Comparison of ENCODE assay signal across 9 cellular contexts in the genomic region with DNA sequence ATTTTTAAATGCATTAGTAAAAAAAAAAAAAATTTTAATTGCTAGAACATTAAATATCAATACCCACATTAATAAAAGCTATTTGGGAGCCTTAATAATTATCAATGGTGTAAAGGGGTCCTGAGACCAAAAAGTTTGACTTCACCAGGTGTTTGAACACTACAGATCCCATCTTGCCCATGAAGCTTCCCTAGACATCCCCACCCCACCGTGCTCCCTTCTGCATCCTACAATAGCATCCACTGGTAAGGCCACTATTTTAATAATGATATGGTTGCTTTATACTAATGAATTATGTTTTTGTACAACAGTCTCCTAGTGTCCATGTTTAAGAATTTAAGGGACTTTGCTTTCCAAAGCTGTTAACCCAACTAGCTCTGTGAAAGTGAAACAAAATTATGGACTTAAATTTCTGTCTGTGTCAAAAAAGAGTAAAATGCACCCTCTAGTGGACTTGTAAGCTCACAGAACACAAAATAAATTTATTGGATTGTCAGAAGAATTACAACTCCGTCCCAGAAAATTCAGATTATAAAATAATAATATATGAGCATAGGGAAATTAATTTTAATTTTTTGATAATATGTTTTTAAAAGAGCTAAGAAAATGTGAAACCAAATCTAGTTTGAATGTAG.
DNase-seq lines count a peak whose midpoint lies in the region; ATAC-seq, FAIRE-seq and TF ChIP-seq lines count a peak whose summit lies in the region.
"Had no signal": no experiment of that assay in that cellular context is flagged by ENCODE, and none has a peak within 500 bp of the region (broad histone marks: within the 10 kb centered on the region; RNA-seq: fewer than 3 reads in every experiment).

No MANE protein-coding gene starts in this region.

- H4K5ac ChIP-seq in H9 (ENCODE audit: insufficient read length, low read depth, low read length): no peak overlapping the region

- no TSS peak for BruUV-seq in Caco-2 (replicated peaks; lab: Mats Ljungman, UMichigan)

- no peak for FAIRE-seq in GM12891 (lab: Jason Lieb, UNC)
- FAIRE-seq: K562 had no signal

- no peaks in the 10 kb centered on the region; the same call in 1 of the 2 replicates for H3K4me1 ChIP-seq in Caco-2
- no peaks in the 10 kb centered on the region for H3K4me1 ChIP-seq in H9 (ENCODE audit: insufficient read depth, low read length)

- no peak for DNase-seq in Caco-2
- DNase-seq in H9: no peak
- DNase-seq in OCI-M1 (lab: John Stamatoyannopoulos, UW): peak; percentile 84
- DNase-seq in fibroblast of gingiva (ENCODE audit: low read depth): peak; percentile 58
- peak; percentile 31 for DNase-seq in stromal cell of bone marrow (ENCODE audit: low read depth)
- no peak for DNase-seq in HuH-7.5 (ENCODE audit: low spot score)
- DNase-seq in GM12891 (ENCODE audit: insufficient read length, low spot score): no peak

- no peak overlapping the region for H2AFZ ChIP-seq in H9 (ENCODE audit: low read length)

- H3K4me3 ChIP-seq in Caco-2 (ENCODE audit: low read depth, low read length): no peak overlapping the region
- H3K4me3 ChIP-seq: K562 had no signal

- no peak overlapping the region for H3K23ac ChIP-seq in H9 (ENCODE audit: insufficient read length, low read depth, low read length)

- H4K91ac ChIP-seq in H9 (ENCODE audit: insufficient read length, low read depth, low read length): no peak overlapping the region

- no peak overlapping the region for H3K9ac ChIP-seq in H9 (ENCODE audit: extremely low read depth, insufficient read length, low read length)

- H3K18ac ChIP-seq in H9 (ENCODE audit: insufficient read length, low read depth, low read length): no peak overlapping the region

- no peaks in the 10 kb centered on the region for H4K20me1 ChIP-seq in H9 (ENCODE audit: control insufficient read depth, insufficient read depth, insufficient read length)

- no CpG with 5 or more reads among the region's 2 CpGs for WGBS in H9 (ENCODE audit: extremely low coverage, insufficient read length, low lambda C conversion rate)

- H3K27me3 ChIP-seq in Caco-2 (replicated peaks; ENCODE audit: control insufficient read depth, insufficient read depth, low read length): no peaks in the 10 kb centered on the region
- H3K27me3 ChIP-seq in H9 (ENCODE audit: insufficient read depth, low read length): no peaks in the 10 kb centered on the region

- H3K56ac ChIP-seq in H9 (ENCODE audit: insufficient read length, low read depth, low read length): no peak overlapping the region

- no peaks in the 10 kb centered on the region for H3K23me2 ChIP-seq in H9 (ENCODE audit: insufficient read length, low read depth, low read length, poor library complexity, severe bottlenecking)

- CTCF ChIA-PET in Caco-2 (lab: Charles Lee): interaction anchor here (0.5 to 1.4 kb wide), 3 partner anchors 9 to 941 kb away, joined by 4 to 12 read pairs (median 6); no protein-coding TSS in a partner anchor

- TF ChIP-seq CTCF in Caco-2 (IDR thresholded peaks at IDR 0.05; ENCODE audit: insufficient read depth in 1 of 2, low read depth in 1 of 2, low read length in 1 of 2, severe bottlenecking in 1 of 2, unreplicated experiment in 1 of 2) (peak; percentile 16 to 39), H9 (conservative IDR thresholded peaks at IDR 0.05) (peak; percentile 74)

- no peak overlapping the region for H2BK15ac ChIP-seq in H9 (ENCODE audit: low read depth, low read length)

- H4K8ac ChIP-seq in H9 (replicated peaks; ENCODE audit: insufficient read length, low read depth, low read length): no peak overlapping the region

- H3K9me3 ChIP-seq in Caco-2: no peaks in the 10 kb centered on the region
- H3K9me3 ChIP-seq in H9 (ENCODE audit: control insufficient read depth, low read depth, low read length): no peaks in the 10 kb centered on the region

- no peak overlapping the region for H3K4me2 ChIP-seq in H9 (ENCODE audit: insufficient read depth, insufficient read length, low read length)

- H3K36me3 ChIP-seq in Caco-2 (ENCODE audit: control insufficient read depth, insufficient read depth, low read length): no peaks in the 10 kb centered on the region; the same call in 1 of the 2 replicates

- H2AK5ac ChIP-seq in H9 (ENCODE audit: insufficient read length, low read length): no peak overlapping the region

- no peaks in the 10 kb centered on the region for H3K79me1 ChIP-seq in H9 (ENCODE audit: insufficient read depth, low read depth, low read length, poor library complexity, severe bottlenecking)

- intact Hi-C loops in Caco-2 (cut with micrococcal nuclease; ENCODE audit: unreplicated experiment): no loop called here

- no peak overlapping the region for H3T11ph ChIP-seq in H9 (ENCODE audit: low read length)

- H2BK120ac ChIP-seq in H9 (ENCODE audit: low read depth, low read length, poor library complexity, severe bottlenecking): no peak overlapping the region

- H3K4me1 Mint-ChIP-seq in Caco-2 (ENCODE audit: low read depth, unreplicated experiment): no peaks in the 10 kb centered on the region
- H3K4me1 Mint-ChIP-seq in H9: peaks cover 5% of the 10 kb centered on the region in 2 experiments; a peak in 2 of 4 replicates

- H2BK12ac ChIP-seq in H9 (ENCODE audit: insufficient read length, low read depth, low read length): no peak overlapping the region

- H3K4me3 Mint-ChIP-seq in Caco-2 (ENCODE audit: unreplicated experiment): no peak overlapping the region
- no peak overlapping the region for H3K4me3 Mint-ChIP-seq in H9

- no peak overlapping the region for H3K4ac ChIP-seq in H9 (ENCODE audit: low read depth, low read length)

- no peaks in the 10 kb centered on the region for H3K9me3 Mint-ChIP-seq in Caco-2 (ENCODE audit: unreplicated experiment)
- H3K9me3 Mint-ChIP-seq in H9: no peaks in the 10 kb centered on the region

- no peak for ATAC-seq in GM21786 (IDR thresholded peaks at IDR 0.05; ENCODE audit: unreplicated experiment)
- ATAC-seq: K562 had no signal

- TF ChIP-seq POLR2A in GM12891 (IDR thresholded peaks at IDR 0.05; ENCODE audit: low read depth, low read length): no peak

- H3K79me2 ChIP-seq in H9 (ENCODE audit: insufficient read depth, low read length): no peaks in the 10 kb centered on the region

- no peak overlapping the region for H3K27ac Mint-ChIP-seq in Caco-2 (ENCODE audit: unreplicated experiment)
- no peak overlapping the region for H3K27ac Mint-ChIP-seq in H9

- no peak overlapping the region for H2BK20ac ChIP-seq in H9 (ENCODE audit: low read depth, low read length, poor library complexity, severe bottlenecking)

- no peak overlapping the region for H3K27ac ChIP-seq in H9 (ENCODE audit: insufficient read length, low read depth, low read length)

- H2BK5ac ChIP-seq in H9 (ENCODE audit: insufficient read length, low read length): no peak overlapping the region

- no peak overlapping the region for H3K14ac ChIP-seq in H9 (ENCODE audit: insufficient read depth, low read length)

- H3K36me3 Mint-ChIP-seq in Caco-2 (ENCODE audit: insufficient read depth, unreplicated experiment): peaks cover 22% of the 10 kb centered on the region
- no peaks in the 10 kb centered on the region for H3K36me3 Mint-ChIP-seq in H9 (ENCODE audit: insufficient read depth in 1 of 3, low read depth in 3 of 3)

- POLR2A ChIA-PET in Caco-2 (lab: Charles Lee): no interaction called here

- H3K27me3 Mint-ChIP-seq in Caco-2 (ENCODE audit: insufficient read depth, unreplicated experiment): no peaks in the 10 kb centered on the region
- no peaks in the 10 kb centered on the region for H3K27me3 Mint-ChIP-seq in H9 (ENCODE audit: low read depth)

TF ChIP-seq in GM12891, 5 proteins besides CTCF, POLR2A, EP300 and RAD21:
- no peak for TF ChIP-seq SPI1 (IDR thresholded peaks at IDR 0.05; ENCODE audit: low read depth, low read length)
- TF ChIP-seq PAX5 (IDR thresholded peaks at IDR 0.05; ENCODE audit: insufficient read depth, low read length, severe bottlenecking): no peak
- no peak for TF ChIP-seq TAF1 (IDR thresholded peaks at IDR 0.05; ENCODE audit: low read depth, low read length)
- no peak for TF ChIP-seq POLR2AphosphoS5 (IDR thresholded peaks at IDR 0.05; ENCODE audit: low read depth, low read length)
- no peak for TF ChIP-seq POU2F2 (IDR thresholded peaks at IDR 0.05; ENCODE audit: low read depth, low read length)

Comparison
In these comparisons a context has a peak if more than half of its experiments do, and no peak if none do; other contexts are left out.
1. DNase-seq: peak in OCI-M1 (single experiment), fibroblast of gingiva (single experiment) and stromal cell of bone marrow (single experiment); none in Caco-2 (0 of 2), H9 (single experiment), HuH-7.5 (single experiment) and GM12891 (single experiment).